Comparison of ENCODE assay signal across 21 cellular contexts in genomic region chr21:33256019-33256418, GRCh38. TPM values are rescaled to one million over a fixed set of nuclear protein-coding genes. Genes with fewer than 3 reads are reported as not detected.
DNase-seq lines count a peak whose midpoint lies in the region; ATAC-seq lines count a peak whose summit lies in the region.
"Had no signal": no experiment of that assay in that cellular context is flagged by ENCODE, and none has a peak within 500 bp of the region (broad histone marks: within the 10 kb centered on the region; RNA-seq: fewer than 3 reads in every experiment).

No MANE protein-coding gene starts in this region.

- no peaks in the 10 kb centered on the region for H3K27me3 Mint-ChIP-seq in T-helper 17 cell
- H3K27me3 Mint-ChIP-seq in stimulated activated naive CD8-positive, alpha-beta T cell treated with anti-CD3 and anti-CD28 coated beads, Interleukin-15, amount 100 ng/mL, for 72 hours, result no peaks in the 10 kb centered on the region

- peak; percentile 28 for DNase-seq in stimulated activated CD4-positive, alpha-beta T cell treated with anti-CD3 and anti-CD28 coated beads, Interleukin-1b, Interleukin-23, amount 100 ng/mL, for 48 hours
- DNase-seq in stimulated activated CD4-positive, alpha-beta T cell treated with anti-CD3 and anti-CD28 coated beads, Interleukin-2, amount 100 ng/mL, for 24 hours, result no peak
- DNase-seq in T-helper 17 cell (no peak), dermis blood vessel endothelial cell (peak; percentile 18), AG08395 (ENCODE audit: low spot score) (no peak)
- DNase-seq in stimulated activated naive CD8-positive, alpha-beta T cell treated with anti-CD3 and anti-CD28 coated beads, Interleukin-15, amount 100 ng/mL, for 72 hours, result no peak
- DNase-seq: amniotic stem cell; DMS79 treated with DMSO at 0.1 percent for 48 hours; left colon; mesenchymal stem cell; MG63; NCI-H1417; NCI-H2107; NK-92 treated with Interleukin-12 subunit alpha and Interleukin-12 subunit beta, amount 100 ng/mL, for 24 hours; SJCRH30; stimulated activated CD8-positive, alpha-beta memory T cell treated with anti-CD3 and anti-CD28 coated beads, Interleukin-4, amount 100 ng/mL, for 48 hours; testis had no signal

- H3K4me1 Mint-ChIP-seq in T-helper 17 cell, result peaks cover 27% of the 10 kb centered on the region
- H3K4me1 Mint-ChIP-seq in stimulated activated naive CD8-positive, alpha-beta T cell treated with anti-CD3 and anti-CD28 coated beads, Interleukin-15, amount 100 ng/mL, for 72 hours, result peaks cover 69% of the 10 kb centered on the region

- H3K4me3 Mint-ChIP-seq in T-helper 17 cell, result no peak overlapping the region
- peak overlapping the region; percentile 6 to 37 for H3K4me3 Mint-ChIP-seq in stimulated activated naive CD8-positive, alpha-beta T cell treated with anti-CD3 and anti-CD28 coated beads, Interleukin-15, amount 100 ng/mL, for 72 hours
- H3K4me3 Mint-ChIP-seq: T-helper 1 cell treated with Interleukin-12 subunit alpha and Interleukin-12 subunit beta and Interleukin-4 antibody, amounts not matched to agents 30 μg/mL and 1 μg/mL, for 36 hours had no signal

- no peaks in the 10 kb centered on the region for H3K9me3 ChIP-seq in T-helper 17 cell (ENCODE audit: control insufficient read depth, low read length, poor library complexity, severe bottlenecking)
- H3K9me3 ChIP-seq: HAP-1, MG63, testis had no signal

- peak overlapping the region; percentile 62 for H3K27ac Mint-ChIP-seq in T-helper 17 cell
- peak overlapping the region in 1 of 2 donors; percentile 34 for H3K27ac Mint-ChIP-seq in stimulated activated naive CD8-positive, alpha-beta T cell treated with anti-CD3 and anti-CD28 coated beads, Interleukin-15, amount 100 ng/mL, for 72 hours
- H3K27ac Mint-ChIP-seq: T-helper 1 cell treated with Interleukin-12 subunit alpha and Interleukin-12 subunit beta and Interleukin-4 antibody, amounts not matched to agents 30 μg/mL and 1 μg/mL, for 36 hours had no signal

- peaks cover 11% of the 10 kb centered on the region for H3K36me3 Mint-ChIP-seq in T-helper 17 cell (ENCODE audit: low read depth)

- ATAC-seq in T-helper 17 cell (no peak), HG02981 (IDR thresholded peaks at IDR 0.05; ENCODE audit: unreplicated experiment) (no peak)
- ATAC-seq in stimulated activated naive CD8-positive, alpha-beta T cell treated with anti-CD3 and anti-CD28 coated beads, Interleukin-15, amount 100 ng/mL, for 72 hours, result peak; percentile 70
- ATAC-seq: left colon, Panc1 had no signal

- peaks cover 10% of the 10 kb centered on the region in 2 donors for H3K9me3 Mint-ChIP-seq in stimulated activated naive CD8-positive, alpha-beta T cell treated with anti-CD3 and anti-CD28 coated beads, Interleukin-15, amount 100 ng/mL, for 72 hours

RNA-seq across cellular contexts. Expression of gene IL10RB, which starts 10.1 kb away (rescaled TPM):
- 10 to 100 TPM; 17.0 to 18.9 TPM for total RNA-seq in T-helper 17 cell
- total RNA-seq in dermis blood vessel endothelial cell, result 55.0 and 55.5 TPM in 2 replicates

RNA-seq across cellular contexts. Expression of gene IFNAR2, which starts 26.3 kb away (rescaled TPM):
- total RNA-seq in T-helper 17 cell (10 to 100 TPM; 40.5 to 48.1 TPM), dermis blood vessel endothelial cell (12.4 and 19.4 TPM in 2 replicates)

Comparison
In these comparisons a context has a peak if more than half of its experiments do, and no peak if none do; other contexts are left out.
1. DNase-seq: peak in stimulated activated CD4-positive, alpha-beta T cell treated with anti-CD3 and anti-CD28 coated beads, Interleukin-1b, Interleukin-23, amount 100 ng/mL, for 48 hours (single experiment) and dermis blood vessel endothelial cell (single experiment); none in stimulated activated CD4-positive, alpha-beta T cell treated with anti-CD3 and anti-CD28 coated beads, Interleukin-2, amount 100 ng/mL, for 24 hours (0 of 2), T-helper 17 cell (0 of 3), stimulated activated naive CD8-positive, alpha-beta T cell treated with anti-CD3 and anti-CD28 coated beads, Interleukin-15, amount 100 ng/mL, for 72 hours (0 of 2) and AG08395 (single experiment).